27 cellular contexts compared by ENCODE assay signal in genomic region chr15:89671687-89672086, GRCh38. TPM values are rescaled to one million over a fixed set of nuclear protein-coding genes. Genes with fewer than 3 reads are reported as not detected.
A peak's percentile ranks its signal among the peaks of the same experiment; 100 is the strongest.
DNase-seq lines count a peak whose midpoint lies in the region; ATAC-seq and TF ChIP-seq lines count a peak whose summit lies in the region.
"Had no signal": no experiment of that assay in that cellular context is flagged by ENCODE, and none has a peak within 500 bp of the region (broad histone marks: within the 10 kb centered on the region; RNA-seq: fewer than 3 reads in every experiment).

No MANE protein-coding gene starts in this region.

- H3K4me3 Mint-ChIP-seq in activated T-helper 17 cell treated with anti-CD3 and anti-CD28 coated beads, Interleukin-2, amount 50 U/mL, for 72 hours, result no peak overlapping the region
- no peak overlapping the region for H3K4me3 Mint-ChIP-seq in endothelial cell (ENCODE audit: unreplicated experiment)
- H3K4me3 Mint-ChIP-seq: B cell; CD8-positive, alpha-beta T cell had no signal

- in situ Hi-C loops in GM13976 (cut with MboI; ENCODE audit: low sequenced_read_pairs, unreplicated experiment), result no loop called here

- peak overlapping the region; percentile 66 to 89 for H3K27ac ChIP-seq in coronary artery
- peak overlapping the region; percentile 38 for H3K27ac ChIP-seq in temporal lobe (ENCODE audit: low read depth, low read length)
- no peak overlapping the region for H3K27ac ChIP-seq in colonic mucosa
- H3K27ac ChIP-seq: C4-2B had no signal

- H3K9ac ChIP-seq in colonic mucosa (ENCODE audit: low read depth in 2 of 2, low read length in 2 of 2), result no peak overlapping the region

- no peaks in the 10 kb centered on the region for H3K27me3 ChIP-seq in colonic mucosa

- H3K9me3 Mint-ChIP-seq in activated T-helper 17 cell treated with anti-CD3 and anti-CD28 coated beads, Interleukin-2, amount 50 U/mL, for 72 hours, result no peaks in the 10 kb centered on the region
- no peaks in the 10 kb centered on the region for H3K9me3 Mint-ChIP-seq in endothelial cell (ENCODE audit: unreplicated experiment)
- H3K9me3 Mint-ChIP-seq: CD8-positive, alpha-beta T cell had no signal

- DNase-seq in GM13976 (ENCODE audit: low spot score) (peak; percentile 21), coronary artery (ENCODE audit: low spot score) (no peak), colonic mucosa (no peak), endothelial cell (ENCODE audit: low spot score) (no peak)
- DNase-seq in activated naive CD4-positive, alpha-beta T cell (lab: John Stamatoyannopoulos, UW), result no peak
- DNase-seq: Caco-2; CD8-positive, alpha-beta T cell; DMS79; EL; GDM1; NCI-H1092; NCI-H1436; NCI-H187; NCI-H2081 treated with DMSO at 0.1 percent for 48 hours; NCI-H2171; NCI-H226; NCI-H510A; NCI-H69; RPMI8226; SHP77 had no signal

- no peaks in the 10 kb centered on the region for H3K36me3 ChIP-seq in colonic mucosa

- H3K4me1 Mint-ChIP-seq in activated T-helper 17 cell treated with anti-CD3 and anti-CD28 coated beads, Interleukin-2, amount 50 U/mL, for 72 hours, result no peaks in the 10 kb centered on the region
- H3K4me1 Mint-ChIP-seq in endothelial cell (ENCODE audit: unreplicated experiment), result no peaks in the 10 kb centered on the region
- H3K4me1 Mint-ChIP-seq: B cell had no signal

- H3K4me3 ChIP-seq in coronary artery (no peak overlapping the region), colonic mucosa (no peak overlapping the region)
- H3K4me3 ChIP-seq: GM12878 had no signal

- peaks cover 8% of the 10 kb centered on the region for H3K27me3 Mint-ChIP-seq in activated T-helper 17 cell treated with anti-CD3 and anti-CD28 coated beads, Interleukin-2, amount 50 U/mL, for 72 hours
- peaks cover 1% of the 10 kb centered on the region for H3K27me3 Mint-ChIP-seq in endothelial cell (ENCODE audit: unreplicated experiment)

- no peak for TF ChIP-seq CTCF in GM13976 (IDR thresholded peaks at IDR 0.05; ENCODE audit: borderline replicate concordance, control extremely low read depth, extremely low read depth, insufficient read depth, missing control alignments)
- TF ChIP-seq CTCF in coronary artery (IDR thresholded peaks at IDR 0.05), result no peak
- TF ChIP-seq CTCF in colonic mucosa (IDR thresholded peaks at IDR 0.05), result no peak
- no peak for TF ChIP-seq CTCF in endothelial cell (IDR thresholded peaks at IDR 0.05; ENCODE audit: unreplicated experiment)

- no peak for ATAC-seq in activated T-helper 17 cell treated with anti-CD3 and anti-CD28 coated beads, Interleukin-2, amount 50 U/mL, for 72 hours (replicated peaks)
- ATAC-seq: CD8-positive, alpha-beta T cell; GM12878 had no signal

- H3K27ac Mint-ChIP-seq in activated T-helper 17 cell treated with anti-CD3 and anti-CD28 coated beads, Interleukin-2, amount 50 U/mL, for 72 hours, result peak overlapping the region; percentile 7
- H3K27ac Mint-ChIP-seq in endothelial cell (ENCODE audit: unreplicated experiment), result no peak overlapping the region
- H3K27ac Mint-ChIP-seq: B cell; CD8-positive, alpha-beta T cell had no signal

- H3K9me3 ChIP-seq in colonic mucosa, result no peaks in the 10 kb centered on the region
- H3K9me3 ChIP-seq: Caco-2 had no signal

- no peaks in the 10 kb centered on the region for H3K36me3 Mint-ChIP-seq in activated T-helper 17 cell treated with anti-CD3 and anti-CD28 coated beads, Interleukin-2, amount 50 U/mL, for 72 hours (ENCODE audit: low read depth)
- peaks cover 9% of the 10 kb centered on the region for H3K36me3 Mint-ChIP-seq in endothelial cell (ENCODE audit: low read depth, unreplicated experiment)
- H3K36me3 Mint-ChIP-seq: CD8-positive, alpha-beta T cell had no signal

- no peaks in the 10 kb centered on the region for H3K4me1 ChIP-seq in colonic mucosa

- intact Hi-C loops in colonic mucosa (cut with DNase I), result no loop called here

RNA-seq across cellular contexts. Expression of gene PLIN1, which starts 7.5 kb away (rescaled TPM):
- 1 to 10 TPM in 1 of 2 donors, under 1 TPM in 1; 0.09 to 1.2 TPM for total RNA-seq in activated T-helper 17 cell treated with anti-CD3 and anti-CD28 coated beads, Interleukin-2, amount 50 U/mL, for 72 hours
- under 0.01 TPM for total RNA-seq in temporal lobe
- 1 to 10 TPM in 1 of 2 donors, under 1 TPM in 1; 0.90 to 1.2 TPM for total RNA-seq in colonic mucosa
- 0.64 TPM for total RNA-seq in endothelial cell (ENCODE audit: unreplicated experiment)
- total RNA-seq: Caco-2; CD8-positive, alpha-beta T cell; SK-MEL-5 had no signal

RNA-seq across cellular contexts. Expression of gene KIF7, which starts 16.4 kb away (rescaled TPM):
- under 1 TPM; 0.11 to 0.53 TPM for total RNA-seq in activated T-helper 17 cell treated with anti-CD3 and anti-CD28 coated beads, Interleukin-2, amount 50 U/mL, for 72 hours
- total RNA-seq in temporal lobe, result 4.4 TPM
- total RNA-seq in colonic mucosa, result 1 to 10 TPM; 1.1 to 1.2 TPM
- total RNA-seq in endothelial cell (ENCODE audit: unreplicated experiment), result 6.4 TPM
- total RNA-seq: B cell had no signal

RNA-seq across cellular contexts. Expression of gene PEX11A, which starts 18.9 kb away (rescaled TPM):
- total RNA-seq in activated T-helper 17 cell treated with anti-CD3 and anti-CD28 coated beads, Interleukin-2, amount 50 U/mL, for 72 hours, result 1 to 10 TPM; 2.1 to 5.3 TPM
- total RNA-seq in temporal lobe (7.9 TPM), colonic mucosa (10 to 100 TPM; 14.7 to 19.0 TPM), endothelial cell (ENCODE audit: unreplicated experiment) (4.5 TPM)
- total RNA-seq: CD8-positive, alpha-beta T cell had no signal

RNA-seq across cellular contexts. Expression of gene WDR93, which starts 18.9 kb away (rescaled TPM):
- total RNA-seq in activated T-helper 17 cell treated with anti-CD3 and anti-CD28 coated beads, Interleukin-2, amount 50 U/mL, for 72 hours, result under 1 TPM in 1 of 2 donors, not detected in 1; 0.19 TPM
- total RNA-seq in temporal lobe, result 0.25 TPM
- total RNA-seq in colonic mucosa, result under 1 TPM in 1 of 2 donors, not detected in 1; 0.13 TPM
- 0.13 TPM for total RNA-seq in endothelial cell (ENCODE audit: unreplicated experiment)
- total RNA-seq: A673; CD8-positive, alpha-beta T cell; GM12878; SK-MEL-5 had no signal
